ENCODE assay signal across 5 cellular contexts in the genomic region with DNA sequence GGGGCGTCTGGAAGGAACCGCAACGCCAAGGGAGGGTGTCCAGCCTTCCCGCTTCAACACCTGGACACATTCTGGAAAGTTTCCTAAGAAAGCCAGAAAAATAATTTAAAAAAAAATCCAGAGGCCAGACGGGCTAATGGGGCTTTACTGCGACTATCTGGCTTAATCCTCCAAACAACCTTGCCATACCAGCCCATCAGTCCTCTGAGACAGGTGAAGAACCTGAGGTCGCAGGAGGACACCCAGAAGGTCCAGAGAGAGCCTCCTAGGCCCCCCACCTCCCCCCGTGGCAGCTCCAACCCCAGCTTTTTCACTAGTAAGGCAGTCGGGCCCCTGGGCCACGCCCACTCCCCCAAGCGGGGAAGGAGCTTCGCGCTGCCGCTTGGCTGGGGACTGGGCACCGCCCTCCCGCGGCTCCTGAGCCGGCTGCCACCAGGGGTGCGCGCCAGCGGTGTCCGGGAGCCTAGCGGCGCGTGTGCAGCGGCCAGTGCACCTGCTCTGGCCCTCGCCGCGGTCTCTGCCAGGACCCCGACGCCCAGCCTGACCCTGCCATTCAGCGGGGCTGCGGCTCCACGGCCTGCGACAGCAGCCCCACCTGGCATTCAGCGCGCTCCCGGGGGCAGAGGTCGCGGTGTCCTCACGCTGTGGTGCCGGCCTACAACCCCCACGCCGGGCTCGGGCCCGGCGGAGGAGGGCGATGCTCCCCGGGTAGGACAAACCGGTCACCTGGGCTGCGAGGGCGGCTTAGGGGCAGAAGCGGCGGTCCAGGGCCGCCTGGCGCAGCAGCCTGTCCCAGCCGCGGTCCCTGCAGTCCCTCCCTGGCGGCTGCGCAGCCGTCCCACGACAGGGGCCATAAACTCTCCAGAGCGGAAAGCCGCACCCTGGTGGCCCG. TPM values are rescaled to one million over a fixed set of nuclear protein-coding genes. Genes with fewer than 3 reads are reported as not detected.
"Had no signal": no experiment of that assay in that cellular context is flagged by ENCODE, and none has a peak within 500 bp of the region (broad histone marks: within the 10 kb centered on the region; RNA-seq: fewer than 3 reads in every experiment).

No MANE protein-coding gene starts in this region.

RNA-seq across cellular contexts. Expression of a gene that starts 37.8 kb away (rescaled TPM):
- total RNA-seq: M059J, PC-3, Right ventricle myocardium superior, RPMI7951 had no signal
- polyA plus RNA-seq: SK-N-SH had no signal
